Comparison of ENCODE assay signal across 21 cellular contexts in the genomic region with DNA sequence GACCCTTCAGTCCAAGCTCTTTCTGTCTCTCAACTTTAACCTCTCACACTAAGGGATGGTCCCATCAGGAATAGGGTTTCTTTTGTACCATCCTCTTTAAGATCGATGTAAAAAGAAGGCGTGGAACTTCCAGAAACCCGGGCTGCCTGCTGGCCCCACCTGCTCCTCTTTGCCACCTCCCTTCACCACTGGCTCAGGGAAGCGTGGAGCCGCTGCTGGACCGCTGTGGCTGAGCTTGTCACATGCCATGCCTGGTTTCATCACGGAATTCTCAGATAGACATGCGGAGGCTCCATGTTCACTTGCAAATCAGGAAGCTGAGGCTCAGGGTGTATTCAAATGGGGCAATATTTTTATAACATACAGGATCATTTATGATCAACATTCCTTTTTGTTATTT.
DNase-seq lines count a peak whose midpoint lies in the region; ATAC-seq lines count a peak whose summit lies in the region.
"Had no signal": no experiment of that assay in that cellular context is flagged by ENCODE, and none has a peak within 500 bp of the region (broad histone marks: within the 10 kb centered on the region; RNA-seq: fewer than 3 reads in every experiment).

No MANE protein-coding gene starts in this region.

- H2BK120ac ChIP-seq in neuronal stem cell (ENCODE audit: low read depth, low read length): no peak overlapping the region

- H3K27me3 Mint-ChIP-seq in activated CD8-positive, alpha-beta memory T cell treated with anti-CD3 and anti-CD28 coated beads, Interleukin-2, amount 10 ng/mL, durations not matched to agents 7 days and 5 days: peaks cover 3% of the 10 kb centered on the region

- H2BK12ac ChIP-seq in neuronal stem cell (ENCODE audit: low read length): no peak overlapping the region

- H2BK5ac ChIP-seq in neuronal stem cell (ENCODE audit: low read length): no peak overlapping the region

- no peaks in the 10 kb centered on the region for H3K36me3 ChIP-seq in Karpas-422 (ENCODE audit: insufficient read depth, low read length)
- no peaks in the 10 kb centered on the region for H3K36me3 ChIP-seq in neuronal stem cell (replicated peaks in 1 of 2; ENCODE audit: control insufficient read depth in 2 of 2, insufficient read depth in 2 of 2, low read length in 2 of 2)
- no peaks in the 10 kb centered on the region for H3K36me3 ChIP-seq in HAP-1 (replicated peaks)
- H3K36me3 ChIP-seq: BLaER1 had no signal

- H3K27me3 ChIP-seq in Karpas-422 (ENCODE audit: low read length) (no peaks in the 10 kb centered on the region), neuronal stem cell (ENCODE audit: control insufficient read depth in 3 of 3, insufficient read depth in 3 of 3, low read depth in 1 of 3, low read length in 3 of 3) (peaks cover 0 to 5% (median 2%) of the 10 kb centered on the region in 3 experiments), HAP-1 (ENCODE audit: low read depth) (no peaks in the 10 kb centered on the region)
- H3K27me3 ChIP-seq: BLaER1 had no signal

- H3K27ac Mint-ChIP-seq in activated CD8-positive, alpha-beta memory T cell treated with anti-CD3 and anti-CD28 coated beads, Interleukin-2, amount 10 ng/mL, durations not matched to agents 7 days and 5 days: no peak overlapping the region
- H3K27ac Mint-ChIP-seq: B cell; CD4-positive, CD25-positive, alpha-beta regulatory T cell; CD8-positive, alpha-beta T cell had no signal

- CTCF ChIA-PET in activated CD8-positive, alpha-beta memory T cell treated with anti-CD3 and anti-CD28 coated beads, Interleukin-2, amount 10 ng/mL, durations not matched to agents 7 days and 5 days (lab: Charles Lee): no interaction called here

- no peak overlapping the region for H3K4me3 Mint-ChIP-seq in activated CD8-positive, alpha-beta memory T cell treated with anti-CD3 and anti-CD28 coated beads, Interleukin-2, amount 10 ng/mL, durations not matched to agents 7 days and 5 days
- H3K4me3 Mint-ChIP-seq: B cell; CD4-positive, CD25-positive, alpha-beta regulatory T cell; CD8-positive, alpha-beta T cell had no signal

- no peaks in the 10 kb centered on the region for H3K79me1 ChIP-seq in neuronal stem cell (ENCODE audit: low read depth, low read length)

- no peak overlapping the region for H3K14ac ChIP-seq in neuronal stem cell (ENCODE audit: low read length)

- no peak overlapping the region for H4K8ac ChIP-seq in neuronal stem cell (ENCODE audit: low read depth, low read length)

- H3K4me3 ChIP-seq in Karpas-422 (ENCODE audit: low read length): no peak overlapping the region
- H3K4me3 ChIP-seq in neuronal stem cell (ENCODE audit: low read length in 2 of 2): no peak overlapping the region
- H3K4me3 ChIP-seq in HAP-1: no peak overlapping the region
- H3K4me3 ChIP-seq: BLaER1, GM12878 had no signal

- H3K9me3 ChIP-seq in Karpas-422 (ENCODE audit: low read length) (no peaks in the 10 kb centered on the region), neuronal stem cell (replicated peaks in 1 of 2; ENCODE audit: control insufficient read depth in 2 of 2, insufficient read depth in 1 of 2, low read depth in 1 of 2, low read length in 2 of 2) (no peaks in the 10 kb centered on the region), HAP-1 (no peaks in the 10 kb centered on the region)
- H3K9me3 ChIP-seq: BLaER1 had no signal

- H4K20me1 ChIP-seq in Karpas-422 (ENCODE audit: insufficient read depth, low read depth, low read length): no peaks in the 10 kb centered on the region
- H4K20me1 ChIP-seq: BLaER1 had no signal

- no peak overlapping the region for H3K4ac ChIP-seq in neuronal stem cell (ENCODE audit: low read length)

- H3K36me3 Mint-ChIP-seq in activated CD8-positive, alpha-beta memory T cell treated with anti-CD3 and anti-CD28 coated beads, Interleukin-2, amount 10 ng/mL, durations not matched to agents 7 days and 5 days: no peaks in the 10 kb centered on the region
- H3K36me3 Mint-ChIP-seq: CD4-positive, CD25-positive, alpha-beta regulatory T cell; CD8-positive, alpha-beta T cell had no signal

- no peak overlapping the region for H3K4me2 ChIP-seq in Karpas-422 (ENCODE audit: low read depth, low read length, poor library complexity, severe bottlenecking)
- H3K4me2 ChIP-seq in neuronal stem cell (ENCODE audit: insufficient read depth, low read length, poor library complexity, severe bottlenecking): no peak overlapping the region
- H3K4me2 ChIP-seq: BLaER1 had no signal

- H3K9ac ChIP-seq in Karpas-422 (ENCODE audit: low read length) (no peak overlapping the region), neuronal stem cell (ENCODE audit: low read depth, low read length, poor library complexity) (no peak overlapping the region)
- H3K9ac ChIP-seq: BLaER1 had no signal

- in situ Hi-C loops in HAP-1 (cut with MboI; ENCODE audit: low sequenced_read_pairs): no loop called here

- no peak overlapping the region for H2AK5ac ChIP-seq in neuronal stem cell (ENCODE audit: low read depth, low read length)

- peak overlapping the region; percentile 87; the same call in 1 of the 2 replicates for H3K27ac ChIP-seq in Karpas-422 (ENCODE audit: low read length)
- no peak overlapping the region for H3K27ac ChIP-seq in neuronal stem cell (replicated peaks; ENCODE audit: low read length)
- H3K27ac ChIP-seq: 22Rv1, BLaER1, C4-2B had no signal

- H3K4me1 ChIP-seq in Karpas-422 (ENCODE audit: low read length) (peaks cover 79% of the 10 kb centered on the region), neuronal stem cell (ENCODE audit: control insufficient read depth in 2 of 2, insufficient read depth in 1 of 2, low read depth in 1 of 2, low read length in 2 of 2) (no peaks in the 10 kb centered on the region), HAP-1 (no peaks in the 10 kb centered on the region)

- H3K4me1 Mint-ChIP-seq in activated CD8-positive, alpha-beta memory T cell treated with anti-CD3 and anti-CD28 coated beads, Interleukin-2, amount 10 ng/mL, durations not matched to agents 7 days and 5 days: no peaks in the 10 kb centered on the region
- H3K4me1 Mint-ChIP-seq: B cell; CD4-positive, CD25-positive, alpha-beta regulatory T cell had no signal

- ATAC-seq in activated CD8-positive, alpha-beta memory T cell treated with anti-CD3 and anti-CD28 coated beads, Interleukin-2, amount 10 ng/mL, durations not matched to agents 7 days and 5 days: no peak
- ATAC-seq in left lobe of liver: no peak
- ATAC-seq: CD8-positive, alpha-beta T cell; GM12878; HCT116 had no signal

- H2AFZ ChIP-seq in Karpas-422 (ENCODE audit: low read length) (no peak overlapping the region), neuronal stem cell (ENCODE audit: low read length) (no peak overlapping the region)

- H3K23ac ChIP-seq in neuronal stem cell (ENCODE audit: low read depth, low read length, poor library complexity): no peak overlapping the region

- H4K91ac ChIP-seq in neuronal stem cell (ENCODE audit: low read depth, low read length, poor library complexity): peak overlapping the region; percentile 79

- no peak overlapping the region for H3K18ac ChIP-seq in neuronal stem cell (ENCODE audit: low read length)

- no peak overlapping the region for H2BK15ac ChIP-seq in neuronal stem cell (ENCODE audit: low read length)

- H3K9me3 Mint-ChIP-seq in activated CD8-positive, alpha-beta memory T cell treated with anti-CD3 and anti-CD28 coated beads, Interleukin-2, amount 10 ng/mL, durations not matched to agents 7 days and 5 days (ENCODE audit: low read depth): no peaks in the 10 kb centered on the region
- H3K9me3 Mint-ChIP-seq: CD8-positive, alpha-beta T cell had no signal

- H3K9me2 ChIP-seq in Karpas-422 (replicated peaks; ENCODE audit: insufficient read depth, low read length): no peaks in the 10 kb centered on the region

- H3K79me2 ChIP-seq in Karpas-422 (ENCODE audit: low read length): no peaks in the 10 kb centered on the region

- peak; percentile 7 for DNase-seq in activated CD8-positive, alpha-beta memory T cell treated with anti-CD3 and anti-CD28 coated beads, Interleukin-2, amount 50 U/mL, for 48 hours
- no peak for DNase-seq in activated CD8-positive, alpha-beta memory T cell treated with anti-CD3 and anti-CD28 coated beads, Interleukin-2, amount 10 ng/mL, durations not matched to agents 7 days and 5 days
- no peak for DNase-seq in Karpas-422
- peak; percentile 26 for DNase-seq in left lobe of liver (ENCODE audit: low spot score)
- DNase-seq in neuronal stem cell (ENCODE audit: low spot score): no peak
- DNase-seq in HAP-1 (ENCODE audit: low spot score in 2 of 2): no peak
- DNase-seq in HCEC 1CT: no peak
- DNase-seq in NCI-H1436 (lab: John Stamatoyannopoulos, UW): no peak
- DNase-seq: CD4-positive, CD25-positive, alpha-beta regulatory T cell; DMS 273 treated with DMSO at 0.1 percent for 48 hours; DMS79; EL; GDM1; GOT3 had no signal

- no CpG with 5 or more reads among the region's 8 CpGs for WGBS in neuronal stem cell (ENCODE audit: extremely low coverage in 2 of 2, insufficient read length in 2 of 2, insufficient replicate concordance in 1 of 2), 2 donors

Comparison
In these comparisons a context has a peak if more than half of its experiments do, and no peak if none do; other contexts are left out.
1. DNase-seq: peak in activated CD8-positive, alpha-beta memory T cell treated with anti-CD3 and anti-CD28 coated beads, Interleukin-2, amount 50 U/mL, for 48 hours (single experiment) and left lobe of liver (single experiment); none in activated CD8-positive, alpha-beta memory T cell treated with anti-CD3 and anti-CD28 coated beads, Interleukin-2, amount 10 ng/mL, durations not matched to agents 7 days and 5 days (single experiment), Karpas-422 (single experiment), neuronal stem cell (single experiment), HAP-1 (0 of 2), HCEC 1CT (single experiment) and NCI-H1436 (single experiment).